ENCODE assay signal across 20 cellular contexts in the genomic region with DNA sequence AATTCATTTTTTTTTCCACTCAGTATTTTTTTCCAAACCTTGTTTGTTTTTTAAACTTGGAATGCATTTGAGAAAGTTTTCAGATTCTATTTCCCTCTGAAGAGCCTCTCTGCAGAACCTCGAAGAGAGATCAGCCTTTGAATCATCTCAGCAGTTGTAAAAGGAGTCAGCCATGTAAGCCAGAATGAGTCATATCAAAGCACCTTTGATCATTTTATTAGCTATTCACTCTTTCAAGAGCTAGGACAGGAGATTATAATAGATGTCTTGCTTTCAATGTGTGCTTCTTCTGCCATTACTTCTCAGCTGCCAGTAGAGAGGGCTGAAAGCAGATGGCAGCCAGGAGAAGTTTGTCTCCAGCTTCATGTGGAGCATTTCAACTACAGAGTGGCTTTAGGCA.
DNase-seq lines count a peak whose midpoint lies in the region; FAIRE-seq and TF ChIP-seq lines count a peak whose summit lies in the region.
"Had no signal": no experiment of that assay in that cellular context is flagged by ENCODE, and none has a peak within 500 bp of the region (broad histone marks: within the 10 kb centered on the region; RNA-seq: fewer than 3 reads in every experiment).

No MANE protein-coding gene starts in this region.

- H3K36me3 Mint-ChIP-seq in chondrocyte (ENCODE audit: low read depth) = no peaks in the 10 kb centered on the region
- H3K36me3 Mint-ChIP-seq: activated CD4-positive, alpha-beta memory T cell treated with anti-CD3 and anti-CD28 coated beads for 36 hours; naive B cell had no signal

- POLR2A ChIA-PET in HEK293 (lab: Yijun Ruan, JAX) = no interaction called here

- no peaks in the 10 kb centered on the region for H3K4me1 Mint-ChIP-seq in chondrocyte (ENCODE audit: low read depth)
- H3K4me1 Mint-ChIP-seq: naive B cell had no signal

- DNase-seq in DMS153 (lab: John Stamatoyannopoulos, UW) (peak; percentile 28), DMS153 treated with DMSO at 0.1 percent for 48 hours (lab: John Stamatoyannopoulos, UW; ENCODE audit: unreplicated experiment) (no peak), bronchial epithelial cell (ENCODE audit: low read depth) (peak; percentile 56), chondrocyte (ENCODE audit: low spot score) (no peak), nucleus accumbens (lab: John Stamatoyannopoulos, UW) (no peak), NK-92 (lab: John Stamatoyannopoulos, UW; ENCODE audit: unreplicated experiment) (no peak)
- DNase-seq: 8988T; activated CD4-positive, alpha-beta memory T cell treated with anti-CD3 and anti-CD28 coated beads for 36 hours; BE2C; esophagus squamous epithelium; naive B cell; NCI-H226; Right ventricle myocardium superior; stimulated activated CD4-positive, alpha-beta T cell treated with anti-CD3 and anti-CD28 coated beads, Interleukin-4, amount 100 ng/mL, for 24 hours; T-helper 1 cell had no signal

- H3K4me3 Mint-ChIP-seq in chondrocyte (ENCODE audit: unreplicated experiment) = no peak overlapping the region
- H3K4me3 Mint-ChIP-seq: activated CD4-positive, alpha-beta memory T cell treated with anti-CD3 and anti-CD28 coated beads for 36 hours; naive B cell had no signal

- no peaks in the 10 kb centered on the region for H3K27me3 ChIP-seq in bronchial epithelial cell (ENCODE audit: control insufficient read depth, insufficient read depth, low read length)
- no peaks in the 10 kb centered on the region for H3K27me3 ChIP-seq in neuron (ENCODE audit: insufficient read depth, low read length)
- H3K27me3 ChIP-seq: BE2C had no signal

- H3K36me3 ChIP-seq in HEK293 (ENCODE audit: control insufficient read depth in 2 of 2, insufficient read depth in 1 of 2, low read length in 2 of 2) (no peaks in the 10 kb centered on the region), bronchial epithelial cell (ENCODE audit: control insufficient read depth, insufficient read depth, low read length) (no peaks in the 10 kb centered on the region), neuron (ENCODE audit: insufficient read depth, low read length) (no peaks in the 10 kb centered on the region)
- H3K36me3 ChIP-seq: BE2C, esophagus squamous epithelium had no signal

- H3K9me3 Mint-ChIP-seq in chondrocyte (ENCODE audit: low read depth) = no peaks in the 10 kb centered on the region
- H3K9me3 Mint-ChIP-seq: activated CD4-positive, alpha-beta memory T cell treated with anti-CD3 and anti-CD28 coated beads for 36 hours had no signal

- H3K9me3 ChIP-seq in HEK293 (ENCODE audit: control insufficient read depth, insufficient read depth, low read depth, low read length) = no peaks in the 10 kb centered on the region
- no peaks in the 10 kb centered on the region for H3K9me3 ChIP-seq in neuron (ENCODE audit: low read length)
- H3K9me3 ChIP-seq: BE2C, esophagus squamous epithelium had no signal

- no peak overlapping the region for H3K27ac ChIP-seq in HEK293 (ENCODE audit: extremely low read depth, low read depth, low read length)
- H3K27ac ChIP-seq: esophagus squamous epithelium had no signal

- H2AFZ ChIP-seq in neuron (ENCODE audit: low read depth, low read length) = peak overlapping the region; percentile 2

- FAIRE-seq in bronchial epithelial cell (lab: Jason Lieb, UNC) = no peak
- FAIRE-seq: GM12892 had no signal

- H3K4me3 ChIP-seq in HEK293 (ENCODE audit: low read depth, low read length) (no peak overlapping the region), bronchial epithelial cell (ENCODE audit: low read depth, low read length) (no peak overlapping the region), neuron (ENCODE audit: low read length) (no peak overlapping the region)
- H3K4me3 ChIP-seq: esophagus squamous epithelium, lung, smooth muscle cell had no signal

- CTCF ChIA-PET in HEK293 (lab: Yijun Ruan, JAX) = interaction anchor here (1.1 to 1.3 kb wide), 2 partner anchors 81 to 480 kb away, joined by 3 to 4 read pairs; no protein-coding TSS in a partner anchor

- no peak overlapping the region for H3K27ac Mint-ChIP-seq in chondrocyte (ENCODE audit: unreplicated experiment)
- H3K27ac Mint-ChIP-seq: activated CD4-positive, alpha-beta memory T cell treated with anti-CD3 and anti-CD28 coated beads for 36 hours; naive B cell had no signal

- H3K4me1 ChIP-seq in HEK293 (ENCODE audit: control insufficient read depth, insufficient read depth, low read length) (no peaks in the 10 kb centered on the region), neuron (ENCODE audit: insufficient read depth, low read length) (peaks cover 3% of the 10 kb centered on the region)
- H3K4me1 ChIP-seq: esophagus squamous epithelium had no signal

- H3K27me3 Mint-ChIP-seq in chondrocyte (ENCODE audit: low read depth) = peaks cover 12% of the 10 kb centered on the region
- H3K27me3 Mint-ChIP-seq: activated CD4-positive, alpha-beta memory T cell treated with anti-CD3 and anti-CD28 coated beads for 36 hours had no signal

- TF ChIP-seq CTCF in HEK293 (tag by site-specific recombination; IDR thresholded peaks at IDR 0.05) (no peak), bronchial epithelial cell (IDR thresholded peaks at IDR 0.05; ENCODE audit: insufficient read depth, low read length, severe bottlenecking) (no peak), chondrocyte (IDR thresholded peaks at IDR 0.05) (no peak)

TF ChIP-seq in HEK293, 187 proteins besides CTCF, POLR2A, EP300 and RAD21:
- TF ChIP-seq GLI4 (tag by site-specific recombination; IDR thresholded peaks at IDR 0.05) = no peak
- no peak for TF ChIP-seq ZNF24 (tag by site-specific recombination; IDR thresholded peaks at IDR 0.05)
- TF ChIP-seq PRDM1 (tag by site-specific recombination; IDR thresholded peaks at IDR 0.05) = peak; percentile 20; the same call in 1 of the 2 replicates
- TF ChIP-seq ZNF302 (tag by site-specific recombination; IDR thresholded peaks at IDR 0.05; ENCODE audit: low read depth) = no peak
- TF ChIP-seq OVOL3 (tag by site-specific recombination; IDR thresholded peaks at IDR 0.05) = no peak

Comparison
In these comparisons a context has a peak if more than half of its experiments do, and no peak if none do; other contexts are left out.
1. DNase-seq: peak in DMS153 (single experiment) and bronchial epithelial cell (single experiment); none in DMS153 treated with DMSO at 0.1 percent for 48 hours (single experiment), chondrocyte (single experiment), nucleus accumbens (0 of 56) and NK-92 (single experiment).